Comparison of ENCODE assay signal across 8 cellular contexts in genomic region chr14:58501214-58501816, GRCh38.
A peak's percentile ranks its signal among the peaks of the same experiment; 100 is the strongest.
DNase-seq lines count a peak whose midpoint lies in the region; ATAC-seq, FAIRE-seq and TF ChIP-seq lines count a peak whose summit lies in the region.

No MANE protein-coding gene starts in this region.

- no peaks in the 10 kb centered on the region for H3K4me1 ChIP-seq in iPS DF 6.9 (ENCODE audit: control insufficient read depth, insufficient read depth, low read length)

- FAIRE-seq in HTR-8/SVneo (lab: Jason Lieb, UNC): peak; percentile 97

- WGBS in iPS DF 6.9 (ENCODE audit: insufficient coverage, insufficient read length): no CpG with 5 or more reads among the region's 3 CpGs

- peak; percentile 67 for DNase-seq in CD1c-positive myeloid dendritic cell (ENCODE audit: extremely low spot score)
- DNase-seq in HTR-8/SVneo (ENCODE audit: insufficient read length, low spot score): peak; percentile 84
- DNase-seq in NCI-H748 treated with DMSO at 0.1 percent for 48 hours (lab: John Stamatoyannopoulos, UW): peak; percentile 64
- peak; percentile 84 for DNase-seq in astrocyte of the spinal cord (ENCODE audit: low read depth, low spot score)
- peak; percentile 4 for DNase-seq in iPS DF 6.9 (ENCODE audit: low read depth, low spot score)
- DNase-seq in smooth muscle cell of the brain vasculature (ENCODE audit: low read depth, low spot score): peak; percentile 31

- no peaks in the 10 kb centered on the region for H3K9me3 ChIP-seq in iPS DF 6.9 (ENCODE audit: control insufficient read depth, insufficient read depth, low read length)

- H3K27me3 ChIP-seq in iPS DF 6.9 (ENCODE audit: control insufficient read depth, insufficient read depth, low read length): no peaks in the 10 kb centered on the region

- H3K36me3 ChIP-seq in iPS DF 6.9 (ENCODE audit: control insufficient read depth, insufficient read depth, low read length): no peaks in the 10 kb centered on the region; the same call in 1 of the 2 replicates

- TF ChIP-seq CTCF in astrocyte of the spinal cord (IDR thresholded peaks at IDR 0.05; ENCODE audit: low read depth, low read length): peak; percentile 80

- H3K27ac ChIP-seq in iPS DF 6.9 (ENCODE audit: low read length): no peak overlapping the region

- ATAC-seq in GM18519 (IDR thresholded peaks at IDR 0.05; ENCODE audit: low FRiP score, unreplicated experiment) (peak; percentile 85), GM19467 (IDR thresholded peaks at IDR 0.05; ENCODE audit: unreplicated experiment) (no peak)

- in situ Hi-C loops in astrocyte of the spinal cord (cut with HindIII; ENCODE audit: low sequenced_read_pairs): no loop called here

- H3K4me3 ChIP-seq in astrocyte of the spinal cord (ENCODE audit: low read depth, low read length): no peak overlapping the region
- no peak overlapping the region for H3K4me3 ChIP-seq in iPS DF 6.9 (ENCODE audit: low read length)

Comparison
In these comparisons a context has a peak if more than half of its experiments do, and no peak if none do; other contexts are left out.
1. DNase-seq: peak in every context shown above with its lines; median percentile 84 in HTR-8/SVneo; 84 in astrocyte of the spinal cord; 67 in CD1c-positive myeloid dendritic cell; 64 in NCI-H748 treated with DMSO at 0.1 percent for 48 hours; 31 in smooth muscle cell of the brain vasculature; 4 in iPS DF 6.9.